11 cellular contexts compared by ENCODE assay signal in the genomic region with DNA sequence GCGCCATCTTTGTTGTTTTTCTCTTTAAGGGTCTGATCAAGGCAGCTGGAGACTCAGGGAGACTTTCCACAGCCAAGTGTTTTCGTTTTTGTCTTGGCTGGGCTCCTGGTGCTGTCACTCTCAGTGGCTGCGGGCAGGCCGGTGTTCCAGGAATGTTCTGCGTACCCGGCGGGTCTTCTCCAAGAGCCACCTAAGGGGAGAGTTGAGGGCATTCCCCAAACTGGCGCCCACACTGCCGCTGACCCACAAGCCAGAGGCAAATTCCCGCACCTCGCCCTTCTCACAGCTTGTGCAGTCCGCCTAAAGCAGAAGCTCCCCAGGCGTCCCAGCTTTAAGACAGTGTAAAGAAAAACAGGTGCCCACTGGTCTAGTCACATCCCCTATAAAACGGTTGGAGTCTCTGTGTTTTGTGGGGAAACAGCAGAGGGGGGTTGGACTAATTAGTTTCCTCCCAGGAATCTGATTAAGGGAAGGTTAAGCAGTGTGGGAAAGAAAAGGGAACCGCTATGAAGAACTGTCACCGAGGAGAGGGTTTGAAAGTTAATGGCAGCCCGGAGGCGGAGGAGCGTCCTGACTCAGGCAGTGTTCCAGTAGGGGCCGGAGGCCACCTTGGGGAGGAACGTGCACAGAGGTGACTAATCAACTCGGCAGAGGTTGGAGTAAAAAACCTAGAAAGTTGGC.
DNase-seq lines count a peak whose midpoint lies in the region; ATAC-seq and TF ChIP-seq lines count a peak whose summit lies in the region.
"Had no signal": no experiment of that assay in that cellular context is flagged by ENCODE, and none has a peak within 500 bp of the region (broad histone marks: within the 10 kb centered on the region; RNA-seq: fewer than 3 reads in every experiment).

No MANE protein-coding gene starts in this region.

- intact Hi-C loops in uterus (cut with DNase I; ENCODE audit: low total_unique reads), result no loop called here

- no peak overlapping the region for H3K4me3 Mint-ChIP-seq in stimulated activated naive CD8-positive, alpha-beta T cell treated with anti-CD3 and anti-CD28 coated beads, Interleukin-15, amount 100 ng/mL, for 72 hours
- H3K4me3 Mint-ChIP-seq: activated T-cell treated with anti-CD3 and anti-CD28 coated beads, Interleukin-2, amount 50 U/mL, for 24 hours had no signal

- H3K27me3 ChIP-seq in lung (ENCODE audit: control insufficient read depth, insufficient read depth) (no peaks in the 10 kb centered on the region), uterus (no peaks in the 10 kb centered on the region)
- H3K27me3 ChIP-seq: pancreas had no signal

- H3K36me3 ChIP-seq in lung (ENCODE audit: control insufficient read depth in 2 of 2, insufficient read depth in 2 of 2, low read length in 2 of 2) (no peaks in the 10 kb centered on the region), uterus (no peaks in the 10 kb centered on the region)
- H3K36me3 ChIP-seq: pancreas had no signal

- peak; percentile 28 for ATAC-seq in lung (ENCODE audit: insufficient read depth, low FRiP score)
- no peak for ATAC-seq in stimulated activated naive CD8-positive, alpha-beta T cell treated with anti-CD3 and anti-CD28 coated beads, Interleukin-15, amount 100 ng/mL, for 72 hours

- TF ChIP-seq CTCF in lung (IDR thresholded peaks at IDR 0.05; ENCODE audit: control extremely low read depth, extremely low read depth) (no peak), uterus (IDR thresholded peaks at IDR 0.05) (no peak)

- no peaks in the 10 kb centered on the region for H3K9me3 Mint-ChIP-seq in stimulated activated naive CD8-positive, alpha-beta T cell treated with anti-CD3 and anti-CD28 coated beads, Interleukin-15, amount 100 ng/mL, for 72 hours
- H3K9me3 Mint-ChIP-seq: activated T-cell treated with anti-CD3 and anti-CD28 coated beads, Interleukin-2, amount 50 U/mL, for 24 hours had no signal

- H3K4me1 ChIP-seq in lung (ENCODE audit: control insufficient read depth in 2 of 2, insufficient read depth in 2 of 2, low read length in 2 of 2) (no peaks in the 10 kb centered on the region), uterus (no peaks in the 10 kb centered on the region)
- H3K4me1 ChIP-seq: pancreas had no signal

- H3K27me3 Mint-ChIP-seq in stimulated activated naive CD8-positive, alpha-beta T cell treated with anti-CD3 and anti-CD28 coated beads, Interleukin-15, amount 100 ng/mL, for 72 hours, result peaks cover 15% of the 10 kb centered on the region

- DNase-seq in DMS 273 (lab: John Stamatoyannopoulos, UW; ENCODE audit: unreplicated experiment) (peak; percentile 49), DMS 273 treated with DMSO at 0.1 percent for 48 hours (lab: John Stamatoyannopoulos, UW) (no peak), T47D (ENCODE audit: low read depth in 1 of 2, low spot score in 1 of 2) (peak; percentile 16 to 27), lung (ENCODE audit: low spot score) (no peak), uterus (peak; percentile 23 to 48), NCI-H2081 (lab: John Stamatoyannopoulos, UW) (no peak), GDM1 (lab: John Stamatoyannopoulos, UW) (no peak)
- DNase-seq in stimulated activated naive CD8-positive, alpha-beta T cell treated with anti-CD3 and anti-CD28 coated beads, Interleukin-15, amount 100 ng/mL, for 72 hours, result no peak
- DNase-seq: activated T-cell treated with anti-CD3 and anti-CD28 coated beads, Interleukin-2, amount 50 U/mL, for 24 hours; pancreas had no signal

- in situ Hi-C loops in T47D (cut with HindIII; ENCODE audit: low pct_unique_long_range_greater_than_20kb, low sequenced_read_pairs), result no loop called here

- WGBS in lung, 2 donors, result 36 to 44% methylated on average over 22 of the region's 22 CpGs

- H3K4me3 ChIP-seq in lung (no peak overlapping the region), uterus (peak overlapping the region in 1 of 2 donors; percentile 35)
- H3K4me3 ChIP-seq: pancreas had no signal

- H3K27ac ChIP-seq in lung (ENCODE audit: low read depth in 1 of 2, low read length in 1 of 2) (no peak overlapping the region), uterus (peak overlapping the region in 1 of 2 donors; percentile 35)
- H3K27ac ChIP-seq: 22Rv1, pancreas had no signal

- no peak overlapping the region for H3K27ac Mint-ChIP-seq in stimulated activated naive CD8-positive, alpha-beta T cell treated with anti-CD3 and anti-CD28 coated beads, Interleukin-15, amount 100 ng/mL, for 72 hours
- H3K27ac Mint-ChIP-seq: activated T-cell treated with anti-CD3 and anti-CD28 coated beads, Interleukin-2, amount 50 U/mL, for 24 hours had no signal

- no peaks in the 10 kb centered on the region for H3K4me1 Mint-ChIP-seq in stimulated activated naive CD8-positive, alpha-beta T cell treated with anti-CD3 and anti-CD28 coated beads, Interleukin-15, amount 100 ng/mL, for 72 hours

- no peak for TF ChIP-seq POLR2A in uterus (IDR thresholded peaks at IDR 0.05)

- peaks cover 0 to 5% of the 10 kb centered on the region in 2 donors for H3K9me3 ChIP-seq in lung (ENCODE audit: control insufficient read depth in 2 of 2, insufficient read depth in 1 of 2, low read length in 1 of 2)
- H3K9me3 ChIP-seq in uterus, result no peaks in the 10 kb centered on the region
- H3K9me3 ChIP-seq: pancreas had no signal

Comparison
In these comparisons a context has a peak if more than half of its experiments do, and no peak if none do; other contexts are left out.
1. DNase-seq: peak in DMS 273 (single experiment), T47D (2 of 2) and uterus (2 of 2); none in DMS 273 treated with DMSO at 0.1 percent for 48 hours (single experiment), lung (single experiment), stimulated activated naive CD8-positive, alpha-beta T cell treated with anti-CD3 and anti-CD28 coated beads, Interleukin-15, amount 100 ng/mL, for 72 hours (0 of 2), NCI-H2081 (0 of 2) and GDM1 (single experiment).